Comparison of ENCODE assay signal across 1 cellular context in genomic region chr2:145416640-145417039, GRCh38.
TF ChIP-seq lines count a peak whose summit lies in the region.

No MANE protein-coding gene starts in this region.

TF ChIP-seq in K562, 482 proteins besides CTCF, POLR2A, EP300 and RAD21 (continued from another document and continues in another):
- TF ChIP-seq SIN3A (IDR thresholded peaks at IDR 0.05; ENCODE audit: borderline replicate concordance in 2 of 2, control insufficient read depth in 1 of 2, low read depth in 2 of 2, low read length in 2 of 2) (no peak), MAX (CRISPR knock-in tag; IDR thresholded peaks at IDR 0.05) (no peak), RBM17 (IDR thresholded peaks at IDR 0.05; ENCODE audit: borderline replicate concordance, low read depth, low read length) (no peak), ZNF609 (CRISPR knock-in tag; IDR thresholded peaks at IDR 0.05; ENCODE audit: borderline replicate concordance) (no peak), CBFA2T3 (IDR thresholded peaks at IDR 0.05) (peak; percentile 77), RBM25 (IDR thresholded peaks at IDR 0.05; ENCODE audit: low read depth, low read length, severe bottlenecking) (no peak), TAL1 (IDR thresholded peaks at IDR 0.05) (peak; percentile 18; the same call in 1 of the 2 replicates), SMARCA4 (IDR thresholded peaks at IDR 0.05) (peak; percentile 70), CBFA2T2 (conservative IDR thresholded peaks at IDR 0.05) (peak; percentile 39), DPF2 (IDR thresholded peaks at IDR 0.05) (peak; percentile 79), NFIC (IDR thresholded peaks at IDR 0.05) (peak; percentile 61), XRCC5 (IDR thresholded peaks at IDR 0.05; ENCODE audit: low read depth, low read length) (no peak), ATF3 (IDR thresholded peaks at IDR 0.05) (peak; percentile 84), ATF3 (CRISPR knock-in tag; conservative IDR thresholded peaks at IDR 0.05) (no peak), JUND (IDR thresholded peaks at IDR 0.05; ENCODE audit: borderline replicate concordance, low read depth, low read length) (peak; percentile 83), JUND (tag; IDR thresholded peaks at IDR 0.05; ENCODE audit: borderline replicate concordance, low read depth, low read length) (peak; percentile 89; the same call in 2 of the 3 replicates), TCF7L2 (IDR thresholded peaks at IDR 0.05; ENCODE audit: low read depth, low read length) (no peak), ZNF41 (CRISPR knock-in tag; conservative IDR thresholded peaks at IDR 0.05) (no peak), CBX3 (IDR thresholded peaks at IDR 0.05; ENCODE audit: borderline replicate concordance in 1 of 2, low read length in 2 of 2) (peak in 1 of 2 experiments; percentile 84; a peak in 1 of 3 replicates), JUN (IDR thresholded peaks at IDR 0.05; ENCODE audit: borderline replicate concordance, low read depth, low read length) (peak; percentile 57), JUN (CRISPR knock-in tag; IDR thresholded peaks at IDR 0.05; ENCODE audit: borderline replicate concordance) (no peak), TBP (optimal IDR thresholded peaks at IDR 0.05; ENCODE audit: low read depth, low read length) (no peak), RFX7 (CRISPR knock-in tag; IDR thresholded peaks at IDR 0.05) (no peak), ZNF586 (CRISPR knock-in tag; conservative IDR thresholded peaks at IDR 0.05) (no peak), ZNF316 (IDR thresholded peaks at IDR 0.05) (0 out of 2 replicates have a peak, but pooled peaks have one; percentile 8), CGGBP1 (CRISPR knock-in tag; IDR thresholded peaks at IDR 0.05) (no peak), PTRF (tag; IDR thresholded peaks at IDR 0.05) (no peak), PHTF2 (CRISPR knock-in tag; IDR thresholded peaks at IDR 0.05) (no peak), NCOR1 (IDR thresholded peaks at IDR 0.05) (peak; percentile 43), RHOXF2B (CRISPR knock-in tag; conservative IDR thresholded peaks at IDR 0.05) (no peak), NCOA6 (IDR thresholded peaks at IDR 0.05) (no peak), ARID1B (IDR thresholded peaks at IDR 0.05) (peak; percentile 77), MYBL2 (IDR thresholded peaks at IDR 0.05; ENCODE audit: low read depth) (peak; percentile 59), MYBL2 (CRISPR knock-in tag; IDR thresholded peaks at IDR 0.05; ENCODE audit: borderline replicate concordance) (no peak), ZBTB40 (IDR thresholded peaks at IDR 0.05) (no peak), ZBTB40 (CRISPR knock-in tag; IDR thresholded peaks at IDR 0.05) (no peak), KDM1A (IDR thresholded peaks at IDR 0.05) (0 out of 4 replicates have a peak, but pooled peaks of 1 of the 2 experiments have one; percentile 12), ZNF121 (CRISPR knock-in tag; conservative IDR thresholded peaks at IDR 0.05) (no peak), ZC3H8 (IDR thresholded peaks at IDR 0.05) (no peak)
- TF ChIP-seq, protein P1, sequence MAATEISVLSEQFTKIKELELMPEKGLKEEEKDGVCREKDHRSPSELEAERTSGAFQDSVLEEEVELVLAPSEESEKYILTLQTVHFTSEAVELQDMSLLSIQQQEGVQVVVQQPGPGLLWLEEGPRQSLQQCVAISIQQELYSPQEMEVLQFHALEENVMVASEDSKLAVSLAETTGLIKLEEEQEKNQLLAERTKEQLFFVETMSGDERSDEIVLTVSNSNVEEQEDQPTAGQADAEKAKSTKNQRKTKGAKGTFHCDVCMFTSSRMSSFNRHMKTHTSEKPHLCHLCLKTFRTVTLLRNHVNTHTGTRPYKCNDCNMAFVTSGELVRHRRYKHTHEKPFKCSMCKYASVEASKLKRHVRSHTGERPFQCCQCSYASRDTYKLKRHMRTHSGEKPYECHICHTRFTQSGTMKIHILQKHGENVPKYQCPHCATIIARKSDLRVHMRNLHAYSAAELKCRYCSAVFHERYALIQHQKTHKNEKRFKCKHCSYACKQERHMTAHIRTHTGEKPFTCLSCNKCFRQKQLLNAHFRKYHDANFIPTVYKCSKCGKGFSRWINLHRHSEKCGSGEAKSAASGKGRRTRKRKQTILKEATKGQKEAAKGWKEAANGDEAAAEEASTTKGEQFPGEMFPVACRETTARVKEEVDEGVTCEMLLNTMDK (IDR thresholded peaks at IDR 0.05; ENCODE audit: borderline replicate concordance, insufficient read depth, low read depth, low read length, poor library complexity, severe bottlenecking), result no peak
- TF ChIP-seq, protein P2, sequence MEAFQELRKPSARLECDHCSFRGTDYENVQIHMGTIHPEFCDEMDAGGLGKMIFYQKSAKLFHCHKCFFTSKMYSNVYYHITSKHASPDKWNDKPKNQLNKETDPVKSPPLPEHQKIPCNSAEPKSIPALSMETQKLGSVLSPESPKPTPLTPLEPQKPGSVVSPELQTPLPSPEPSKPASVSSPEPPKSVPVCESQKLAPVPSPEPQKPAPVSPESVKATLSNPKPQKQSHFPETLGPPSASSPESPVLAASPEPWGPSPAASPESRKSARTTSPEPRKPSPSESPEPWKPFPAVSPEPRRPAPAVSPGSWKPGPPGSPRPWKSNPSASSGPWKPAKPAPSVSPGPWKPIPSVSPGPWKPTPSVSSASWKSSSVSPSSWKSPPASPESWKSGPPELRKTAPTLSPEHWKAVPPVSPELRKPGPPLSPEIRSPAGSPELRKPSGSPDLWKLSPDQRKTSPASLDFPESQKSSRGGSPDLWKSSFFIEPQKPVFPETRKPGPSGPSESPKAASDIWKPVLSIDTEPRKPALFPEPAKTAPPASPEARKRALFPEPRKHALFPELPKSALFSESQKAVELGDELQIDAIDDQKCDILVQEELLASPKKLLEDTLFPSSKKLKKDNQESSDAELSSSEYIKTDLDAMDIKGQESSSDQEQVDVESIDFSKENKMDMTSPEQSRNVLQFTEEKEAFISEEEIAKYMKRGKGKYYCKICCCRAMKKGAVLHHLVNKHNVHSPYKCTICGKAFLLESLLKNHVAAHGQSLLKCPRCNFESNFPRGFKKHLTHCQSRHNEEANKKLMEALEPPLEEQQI (IDR thresholded peaks at IDR 0.05), result peak; percentile 87
